Comparison of ENCODE assay signal across 8 cellular contexts in genomic region chr7:38178004-38178694, GRCh38. TPM values are rescaled to one million over a fixed set of nuclear protein-coding genes. Genes with fewer than 3 reads are reported as not detected.
A peak's percentile ranks its signal among the peaks of the same experiment; 100 is the strongest.
DNase-seq lines count a peak whose midpoint lies in the region; ATAC-seq, FAIRE-seq and TF ChIP-seq lines count a peak whose summit lies in the region.

STARD3NL (plus strand) TSS chr7:38178245; CDS start chr7:38207505, 29,260 bp downstream.

- TF ChIP-seq POLR2A in GM19193 (IDR thresholded peaks at IDR 0.05; ENCODE audit: extremely low read depth, insufficient read depth, insufficient read length), result peak; percentile 68

- no peaks in the 10 kb centered on the region for H3K9me3 Mint-ChIP-seq in chondrocyte (ENCODE audit: low read depth)

- peak within 1 kb of the TSS; percentile 95 for H3K27ac Mint-ChIP-seq in chondrocyte (ENCODE audit: unreplicated experiment)

- peak within 1 kb of the TSS; percentile 77 to 91 for H3K27ac ChIP-seq in kidney (ENCODE audit: low read depth in 2 of 2, low read length in 2 of 2)

- no peak for TF ChIP-seq CTCF in chondrocyte (IDR thresholded peaks at IDR 0.05)
- TF ChIP-seq CTCF in kidney (IDR thresholded peaks at IDR 0.05; ENCODE audit: borderline replicate concordance, extremely low read depth, insufficient read depth), result no peak

- H3K4me1 Mint-ChIP-seq in chondrocyte (ENCODE audit: low read depth), result peaks cover 24% of the 10 kb centered on the region

- H3K36me3 Mint-ChIP-seq in chondrocyte (ENCODE audit: low read depth), result no peaks in the 10 kb centered on the region

- intact Hi-C loops in kidney (cut with DNase I), result no loop called here

- peak within 1 kb of the TSS; percentile 78 to 89 for H3K9ac ChIP-seq in kidney (ENCODE audit: low read length in 2 of 2)

- H3K4me1 ChIP-seq in kidney (ENCODE audit: control insufficient read depth in 1 of 2, insufficient read depth in 1 of 2, low read depth in 1 of 2, low read length in 2 of 2), result peaks cover 8 to 13% of the 10 kb centered on the region in 2 donors

- FAIRE-seq in kidney (lab: Jason Lieb, UNC), result peak; percentile 93

- peak; percentile 100 for DNase-seq in Ammon's horn (ENCODE audit: low spot score)
- peak; percentile 98 for DNase-seq in NCI-H510A treated with DMSO at 0.1 percent for 48 hours (lab: John Stamatoyannopoulos, UW)
- DNase-seq in activated CD4-positive, alpha-beta T cell treated with anti-CD3 and anti-CD28 coated beads for 24 hours (ENCODE audit: low read depth in 2 of 2), result peak; percentile 74 to 89
- peak; percentile 97 for DNase-seq in chondrocyte (ENCODE audit: low spot score)
- peak; percentile 98 for DNase-seq in kidney
- peak; percentile 94 for DNase-seq in stimulated activated CD4-positive, alpha-beta T cell treated with anti-CD3 and anti-CD28 coated beads, Interleukin-15, amount 100 ng/mL, for 24 hours

- H3K36me3 ChIP-seq in kidney (ENCODE audit: control insufficient read depth in 1 of 2, insufficient read depth in 2 of 2, low read length in 2 of 2), result no peaks in the 10 kb centered on the region

- ATAC-seq in HG03439 (IDR thresholded peaks at IDR 0.05; ENCODE audit: unreplicated experiment), result peak; percentile 99

- H3K4me3 ChIP-seq in kidney (ENCODE audit: low read length in 2 of 2), result peak within 1 kb of the TSS; percentile 94 to 96

- peaks cover 10% of the 10 kb centered on the region for H3K27me3 Mint-ChIP-seq in chondrocyte (ENCODE audit: low read depth)

- peak within 1 kb of the TSS; percentile 91 for H3K4me3 Mint-ChIP-seq in chondrocyte (ENCODE audit: unreplicated experiment)

- H3K9me3 ChIP-seq in kidney (ENCODE audit: control insufficient read depth in 1 of 2, low read length in 2 of 2), result no peaks in the 10 kb centered on the region

RNA-seq across cellular contexts. Expression of gene STARD3NL, which starts in this region (rescaled TPM):
- total RNA-seq in chondrocyte (30.5 to 36.3 TPM (median 33.4 TPM) in 3 replicates), kidney (41.0 TPM)
- 47.9 TPM for polyA plus RNA-seq in kidney (ENCODE audit: insufficient read depth, low read depth, low replicate concordance)

Comparison
In these comparisons a context has a peak if more than half of its experiments do, and no peak if none do; other contexts are left out.
1. Peak in every context shown above with its lines: DNase-seq, ATAC-seq, H3K4me3 ChIP-seq and H3K27ac ChIP-seq.